In genomic region chr19:38036707-38037106, GRCh38 we compare ENCODE assay signal across 12 cellular contexts.
DNase-seq lines count a peak whose midpoint lies in the region; ATAC-seq and TF ChIP-seq lines count a peak whose summit lies in the region.
"Had no signal": no experiment of that assay in that cellular context is flagged by ENCODE, and none has a peak within 500 bp of the region (broad histone marks: within the 10 kb centered on the region; RNA-seq: fewer than 3 reads in every experiment).

No MANE protein-coding gene starts in this region.

- H3K27ac Mint-ChIP-seq in WTC11 (peak overlapping the region; percentile 84), nephron (peak overlapping the region in 2 of 3 experiments; percentile 25 to 73)
- no peak overlapping the region for H3K27ac Mint-ChIP-seq in activated CD8-positive, alpha-beta memory T cell treated with anti-CD3 and anti-CD28 coated beads, Interleukin-2, amount 10 ng/mL, durations not matched to agents 7 days and 5 days
- H3K27ac Mint-ChIP-seq: activated naive CD8-positive, alpha-beta T cell treated with anti-CD3 and anti-CD28 coated beads, Interleukin-2, amount 10 ng/mL, durations not matched to agents 7 days and 5 days had no signal

- TF ChIP-seq CTCF in IMR-90 (conservative IDR thresholded peaks at IDR 0.05; ENCODE audit: low read depth, low read length): no peak
- TF ChIP-seq CTCF in WTC11 (IDR thresholded peaks at IDR 0.05): no peak
- TF ChIP-seq CTCF in nephron (IDR thresholded peaks at IDR 0.05; ENCODE audit: unreplicated experiment in 3 of 3): no peak

- no peak overlapping the region for H3K56ac ChIP-seq in IMR-90 (ENCODE audit: extremely low read depth, insufficient read depth, low read length)

- POLR2A ChIA-PET in IMR-90 (lab: Charles Lee; ENCODE audit: unreplicated experiment) (no interaction called here), WTC11 (lab: Charles Lee) (interaction anchor here (1.1 to 1.8 kb wide), 2 partner anchors 22 to 33 kb away, joined by 4 to 8 read pairs; no protein-coding TSS in a partner anchor)

- H3K9me3 Mint-ChIP-seq in WTC11: peaks cover under 1% of the 10 kb centered on the region; the same call in 1 of the 2 replicates
- H3K9me3 Mint-ChIP-seq in nephron: no peaks in the 10 kb centered on the region
- no peaks in the 10 kb centered on the region for H3K9me3 Mint-ChIP-seq in activated CD8-positive, alpha-beta memory T cell treated with anti-CD3 and anti-CD28 coated beads, Interleukin-2, amount 10 ng/mL, durations not matched to agents 7 days and 5 days (ENCODE audit: low read depth)
- H3K9me3 Mint-ChIP-seq: activated naive CD8-positive, alpha-beta T cell treated with anti-CD3 and anti-CD28 coated beads, Interleukin-2, amount 10 ng/mL, durations not matched to agents 7 days and 5 days had no signal

- H3K9ac ChIP-seq in IMR-90 (ENCODE audit: low read depth, low read length): no peak overlapping the region

- H3K4me2 ChIP-seq in IMR-90 (ENCODE audit: low read depth, low read length): no peak overlapping the region

- WGBS in IMR-90 (ENCODE audit: extremely low coverage in 2 of 2, insufficient read length in 1 of 2), 2 experiments: no CpG with 5 or more reads among the region's 7 CpGs

- H3K36me3 ChIP-seq in IMR-90 (ENCODE audit: control insufficient read depth, insufficient read depth, low read length): no peaks in the 10 kb centered on the region
- H3K36me3 ChIP-seq: heart left ventricle, thoracic aorta had no signal

- peak overlapping the region; percentile 87; the same call in 1 of the 3 replicates for H2BK15ac ChIP-seq in IMR-90 (ENCODE audit: low read depth, low read length)

- H3K79me1 ChIP-seq in IMR-90 (ENCODE audit: low read depth in 1 of 2, low read length in 2 of 2): peaks cover 44 to 71% of the 10 kb centered on the region in 2 experiments

- no peaks in the 10 kb centered on the region for H3K27me3 Mint-ChIP-seq in WTC11 (ENCODE audit: low read depth)
- H3K27me3 Mint-ChIP-seq in nephron (ENCODE audit: low read depth): no peaks in the 10 kb centered on the region
- no peaks in the 10 kb centered on the region for H3K27me3 Mint-ChIP-seq in activated CD8-positive, alpha-beta memory T cell treated with anti-CD3 and anti-CD28 coated beads, Interleukin-2, amount 10 ng/mL, durations not matched to agents 7 days and 5 days
- H3K27me3 Mint-ChIP-seq: activated naive CD8-positive, alpha-beta T cell treated with anti-CD3 and anti-CD28 coated beads, Interleukin-2, amount 10 ng/mL, durations not matched to agents 7 days and 5 days had no signal

- H3K14ac ChIP-seq in IMR-90 (replicated peaks; ENCODE audit: low read depth, low read length): peak overlapping the region; percentile 88

- dilution Hi-C loops in IMR-90 (cut with HindIII; ENCODE audit: low sequenced_read_pairs, unreplicated experiment): no loop called here

- TF ChIP-seq POLR2A in IMR-90 (IDR thresholded peaks at IDR 0.05; ENCODE audit: low read depth, low read length): no peak

- BruUV-seq in IMR-90 (replicated peaks; lab: Mats Ljungman, UMichigan): no TSS peak

- H3K4me1 ChIP-seq in IMR-90 (ENCODE audit: control insufficient read depth, insufficient read depth, low read length): peaks cover 34% of the 10 kb centered on the region

- in situ Hi-C loops in IMR-90 (cut with MboI; ENCODE audit: low sequenced_read_pairs): no loop called here

- H2BK120ac ChIP-seq in IMR-90 (ENCODE audit: low read depth, low read length): peak overlapping the region; percentile 77

- peaks cover 28% of the 10 kb centered on the region for H3K9me1 ChIP-seq in IMR-90 (ENCODE audit: insufficient read depth, low read length)

- peak; percentile 15 for DNase-seq in COLO668 (lab: John Stamatoyannopoulos, UW; ENCODE audit: unreplicated experiment)
- no peak for DNase-seq in IMR-90
- no peak for DNase-seq in WTC11 (ENCODE audit: low spot score)
- no peak for DNase-seq in midbrain (lab: John Stamatoyannopoulos, UW)
- DNase-seq in activated CD8-positive, alpha-beta memory T cell treated with anti-CD3 and anti-CD28 coated beads, Interleukin-2, amount 10 ng/mL, durations not matched to agents 7 days and 5 days: no peak
- no peak for DNase-seq in UCSD-AML1 (lab: John Stamatoyannopoulos, UW; ENCODE audit: unreplicated experiment)
- DNase-seq: activated naive CD8-positive, alpha-beta T cell treated with anti-CD3 and anti-CD28 coated beads, Interleukin-2, amount 10 ng/mL, durations not matched to agents 7 days and 5 days had no signal

- H4K20me1 ChIP-seq in IMR-90 (ENCODE audit: insufficient read depth, low read length): peaks cover 11% of the 10 kb centered on the region

- H4K8ac ChIP-seq in IMR-90 (ENCODE audit: low read depth in 2 of 2, low read length in 2 of 2): peak overlapping the region in 1 of 2 experiments; percentile 74; a peak in 2 of 4 replicates

- ATAC-seq in IMR-90 (ENCODE audit: low read depth) (no peak), WTC11 (no peak), HG03159 (IDR thresholded peaks at IDR 0.05; ENCODE audit: unreplicated experiment) (no peak)
- no peak for ATAC-seq in activated CD8-positive, alpha-beta memory T cell treated with anti-CD3 and anti-CD28 coated beads, Interleukin-2, amount 10 ng/mL, durations not matched to agents 7 days and 5 days

- H3K4me3 ChIP-seq in IMR-90 (ENCODE audit: insufficient read depth, low read depth, low read length): no peak overlapping the region
- H3K4me3 ChIP-seq: heart left ventricle, thoracic aorta had no signal

- CTCF ChIA-PET in IMR-90 (lab: Yijun Ruan, JAX) (no interaction called here), WTC11 (lab: Charles Lee) (interaction anchor here (0.7 to 1.5 kb wide), 6 partner anchors 18 to 298 kb away, joined by 3 to 6 read pairs (median 3); no protein-coding TSS in a partner anchor)
- CTCF ChIA-PET in activated CD8-positive, alpha-beta memory T cell treated with anti-CD3 and anti-CD28 coated beads, Interleukin-2, amount 10 ng/mL, durations not matched to agents 7 days and 5 days (lab: Charles Lee): interaction anchor here (1.0 kb wide), 1 partner anchor 11 kb away, joined by 3 read pairs; no protein-coding TSS in a partner anchor

- peak overlapping the region; percentile 44 for H4K91ac ChIP-seq in IMR-90 (ENCODE audit: insufficient read depth, low read depth, low read length)

- H2AK9ac ChIP-seq in IMR-90 (replicated peaks; ENCODE audit: low read depth, low read length, poor library complexity): peak overlapping the region; percentile 52

- H3K23ac ChIP-seq in IMR-90 (ENCODE audit: low read depth, low read length): peak overlapping the region; percentile 87; the same call in 1 of the 2 replicates

- H3K4me1 Mint-ChIP-seq in WTC11 (peaks cover 60% of the 10 kb centered on the region), nephron (peaks cover 29% of the 10 kb centered on the region)
- no peaks in the 10 kb centered on the region for H3K4me1 Mint-ChIP-seq in activated CD8-positive, alpha-beta memory T cell treated with anti-CD3 and anti-CD28 coated beads, Interleukin-2, amount 10 ng/mL, durations not matched to agents 7 days and 5 days
- H3K4me1 Mint-ChIP-seq: activated naive CD8-positive, alpha-beta T cell treated with anti-CD3 and anti-CD28 coated beads, Interleukin-2, amount 10 ng/mL, durations not matched to agents 7 days and 5 days had no signal

- H3K4me3 Mint-ChIP-seq in WTC11 (no peak overlapping the region), nephron (no peak overlapping the region)
- no peak overlapping the region for H3K4me3 Mint-ChIP-seq in activated CD8-positive, alpha-beta memory T cell treated with anti-CD3 and anti-CD28 coated beads, Interleukin-2, amount 10 ng/mL, durations not matched to agents 7 days and 5 days
- H3K4me3 Mint-ChIP-seq: activated naive CD8-positive, alpha-beta T cell treated with anti-CD3 and anti-CD28 coated beads, Interleukin-2, amount 10 ng/mL, durations not matched to agents 7 days and 5 days had no signal

- H3K4ac ChIP-seq in IMR-90 (ENCODE audit: low read depth, low read length): peak overlapping the region; percentile 78

- H2AFZ ChIP-seq in IMR-90 (replicated peaks; ENCODE audit: low read length, poor library complexity): no peak overlapping the region

- H3K18ac ChIP-seq in IMR-90 (ENCODE audit: low read depth, low read length): no peak overlapping the region

- intact Hi-C loops in IMR-90 (cut with micrococcal nuclease): no loop called here

- H2BK20ac ChIP-seq in IMR-90 (ENCODE audit: low read depth, low read length): peak overlapping the region; percentile 72; the same call in 1 of the 2 replicates

- H3K27me3 ChIP-seq in IMR-90 (ENCODE audit: control insufficient read depth, insufficient read depth, low read length): no peaks in the 10 kb centered on the region
- H3K27me3 ChIP-seq: heart left ventricle had no signal

- no peak overlapping the region for H4K5ac ChIP-seq in IMR-90 (ENCODE audit: low read depth, low read length)

- H2AK5ac ChIP-seq in IMR-90 (ENCODE audit: low read depth, low read length): peak overlapping the region; percentile 57

- no peak overlapping the region for H3K27ac ChIP-seq in IMR-90 (ENCODE audit: insufficient read depth, low read length)
- H3K27ac ChIP-seq: epithelial cell of prostate, heart left ventricle, thoracic aorta had no signal

- no peaks in the 10 kb centered on the region for H3K9me3 ChIP-seq in IMR-90 (ENCODE audit: control insufficient read depth, insufficient read depth, low read length)
- H3K9me3 ChIP-seq: thoracic aorta had no signal

- peak overlapping the region; percentile 55 for H2BK5ac ChIP-seq in IMR-90 (ENCODE audit: low read depth, low read length, poor library complexity, severe bottlenecking)

- H3K36me3 Mint-ChIP-seq in WTC11 (no peaks in the 10 kb centered on the region), nephron (ENCODE audit: low read depth) (peaks cover 5% of the 10 kb centered on the region)
- no peaks in the 10 kb centered on the region for H3K36me3 Mint-ChIP-seq in activated CD8-positive, alpha-beta memory T cell treated with anti-CD3 and anti-CD28 coated beads, Interleukin-2, amount 10 ng/mL, durations not matched to agents 7 days and 5 days
- H3K36me3 Mint-ChIP-seq: activated naive CD8-positive, alpha-beta T cell treated with anti-CD3 and anti-CD28 coated beads, Interleukin-2, amount 10 ng/mL, durations not matched to agents 7 days and 5 days had no signal

- TF ChIP-seq RAD21 in IMR-90 (IDR thresholded peaks at IDR 0.05; ENCODE audit: low read length): no peak

TF ChIP-seq in IMR-90, 13 proteins besides CTCF, POLR2A, EP300 and RAD21 (continues in another document):
- no peak for TF ChIP-seq CHD1 (IDR thresholded peaks at IDR 0.05; ENCODE audit: low read depth, low read length)
